ENCODE assay signal across 8 cellular contexts in genomic region chr2:226797989-226798421, GRCh38. TPM values are rescaled to one million over a fixed set of nuclear protein-coding genes. Genes with fewer than 3 reads are reported as not detected.
DNase-seq lines count a peak whose midpoint lies in the region; ATAC-seq and TF ChIP-seq lines count a peak whose summit lies in the region.

No MANE protein-coding gene starts in this region.

- H3K27ac Mint-ChIP-seq in naive B cell, result peak overlapping the region in 1 of 6 donors; percentile 74

- DNase-seq in A673 (ENCODE audit: low spot score), result peak; percentile 37
- DNase-seq in naive B cell, result no peak
- no peak for DNase-seq in GM20000 (ENCODE audit: low spot score)
- no peak for DNase-seq in epidermal melanocyte (ENCODE audit: insufficient read length, low spot score)
- no peak for DNase-seq in dedifferentiated amniotic fluid mesenchymal stem cell (ENCODE audit: extremely low spot score)

- H3K79me2 ChIP-seq in KMS-11 (ENCODE audit: insufficient read depth, low read depth), result peaks cover 54% of the 10 kb centered on the region

- ATAC-seq in naive B cell (ENCODE audit: low read depth in 2 of 2), result no peak
- no peak for ATAC-seq in GM19463 (IDR thresholded peaks at IDR 0.05; ENCODE audit: unreplicated experiment)

- no peak for TF ChIP-seq CTCF in A673 (conservative IDR thresholded peaks at IDR 0.05; ENCODE audit: low read depth, low read length)
- no peak for TF ChIP-seq CTCF in KMS-11 (conservative IDR thresholded peaks at IDR 0.05; ENCODE audit: low read depth, low read length)
- TF ChIP-seq CTCF in GM20000 (IDR thresholded peaks at IDR 0.05; ENCODE audit: extremely low read depth, missing control alignments), result no peak

- peak overlapping the region; percentile 69; the same call in 1 of the 2 replicates for H3K9ac ChIP-seq in KMS-11

- POLR2A ChIA-PET in A673 (lab: Charles Lee; ENCODE audit: low non-redundant PET), result no interaction called here

- H3K4me2 ChIP-seq in KMS-11, result peak overlapping the region; percentile 76

- BruUV-seq in A673 (replicated peaks; lab: Mats Ljungman, UMichigan), result no TSS peak

- peaks cover 35 to 56% (median 48%) of the 10 kb centered on the region in 3 donors for H3K4me1 Mint-ChIP-seq in naive B cell

- H3K27ac ChIP-seq in A673 (ENCODE audit: low read depth, low read length, poor library complexity, severe bottlenecking), result peak overlapping the region; percentile 88
- H3K27ac ChIP-seq in KMS-11, result peak overlapping the region; percentile 65; the same call in 1 of the 2 replicates
- no peak overlapping the region for H3K27ac ChIP-seq in ectodermal cell (ENCODE audit: insufficient read depth, low read depth, low read length, poor library complexity, severe bottlenecking)

- intact Hi-C loops in A673 (cut with micrococcal nuclease; ENCODE audit: unreplicated experiment), result loop anchor here (1.0 to 5.0 kb wide), 7 partner anchors 366 to 1128 kb away; no protein-coding TSS in a partner anchor

- H3K4me3 ChIP-seq in A673 (ENCODE audit: low read depth, low read length, poor library complexity, severe bottlenecking), result peak overlapping the region; percentile 91
- H3K4me3 ChIP-seq in KMS-11 (IDR thresholded peaks at IDR 0.05; ENCODE audit: insufficient read depth, low read depth, low read length), result no peak overlapping the region
- peak overlapping the region; percentile 92 for H3K4me3 ChIP-seq in ectodermal cell (ENCODE audit: insufficient read depth, low read depth, low read length)

- no peaks in the 10 kb centered on the region for H3K9me3 Mint-ChIP-seq in naive B cell

- H3K36me3 ChIP-seq in A673 (ENCODE audit: insufficient read depth, low read length, poor library complexity, severe bottlenecking), result peaks cover 28% of the 10 kb centered on the region
- no peaks in the 10 kb centered on the region for H3K36me3 ChIP-seq in KMS-11 (ENCODE audit: insufficient read depth)
- peaks cover 14% of the 10 kb centered on the region for H3K36me3 ChIP-seq in ectodermal cell (ENCODE audit: control insufficient read depth, insufficient read depth, low read length)

- 73 to 76% methylated on average over 23 of the region's 23 CpGs for WGBS in ectodermal cell, 2 experiments

- peak overlapping the region; percentile 77 to 97 (median 94) for H3K4me3 Mint-ChIP-seq in naive B cell

- peaks cover 0 to 4% (median 0%) of the 10 kb centered on the region in 3 donors for H3K27me3 Mint-ChIP-seq in naive B cell

- H2AFZ ChIP-seq in KMS-11 (ENCODE audit: low read depth), result peak overlapping the region; percentile 68; the same call in 1 of the 2 replicates

- H3K4me1 ChIP-seq in A673 (ENCODE audit: insufficient read depth, low read length, poor library complexity, severe bottlenecking) (peaks cover 39% of the 10 kb centered on the region), KMS-11 (ENCODE audit: low read depth, poor library complexity, severe bottlenecking) (peaks cover 50% of the 10 kb centered on the region), ectodermal cell (ENCODE audit: control insufficient read depth, insufficient read depth, low read length) (peaks cover 19% of the 10 kb centered on the region)

- H3K36me3 Mint-ChIP-seq in naive B cell, result no peaks in the 10 kb centered on the region

- H3K9me3 ChIP-seq in A673 (ENCODE audit: low read depth, low read length, poor library complexity, severe bottlenecking) (no peaks in the 10 kb centered on the region), ectodermal cell (ENCODE audit: control insufficient read depth, low read length) (no peaks in the 10 kb centered on the region)

- H3K27me3 ChIP-seq in A673 (replicated peaks; ENCODE audit: insufficient read depth, low read depth, low read length, poor library complexity), result no peaks in the 10 kb centered on the region
- no peaks in the 10 kb centered on the region for H3K27me3 ChIP-seq in KMS-11 (ENCODE audit: insufficient read depth, low read depth)
- no peaks in the 10 kb centered on the region for H3K27me3 ChIP-seq in ectodermal cell (ENCODE audit: control insufficient read depth, insufficient read depth, low read length, poor library complexity, severe bottlenecking)

- CTCF ChIA-PET in A673 (lab: Charles Lee), result interaction anchor here (0.8 to 1.1 kb wide), 2 partner anchors 472 to 1004 kb away, joined by 4 read pairs; no protein-coding TSS in a partner anchor

- no peaks in the 10 kb centered on the region for H4K20me1 ChIP-seq in KMS-11 (ENCODE audit: insufficient read depth)

RNA-seq across cellular contexts. Expression of gene IRS1, which starts 1.6 kb away (rescaled TPM):
- total RNA-seq in A673 (2021), result 27.9 and 29.3 TPM in 2 replicates
- 24.0 TPM for polyA plus RNA-seq in ectodermal cell (2013, experiment 1 of 4)
- polyA plus RNA-seq in ectodermal cell (2013, experiment 2 of 4), result 18.5 TPM
- polyA plus RNA-seq in ectodermal cell (2013, experiment 3 of 4), result 16.4 TPM
- 18.7 TPM for polyA plus RNA-seq in ectodermal cell (2013, experiment 4 of 4)
- polyA plus RNA-seq in naive B cell (ENCODE audit: low read depth in 6 of 6), result 1 to 10 TPM in 1 of 6 donors, under 1 TPM in 5; 0.43 to 2.7 (median 0.73) TPM

RNA-seq across cellular contexts. Expression of gene RHBDD1, which starts 37.8 kb away (rescaled TPM):
- 28.0 and 35.4 TPM in 2 replicates for total RNA-seq in A673 (2021)
- polyA plus RNA-seq in ectodermal cell (2013, experiment 1 of 4), result 28.2 TPM
- 33.1 TPM for polyA plus RNA-seq in ectodermal cell (2013, experiment 2 of 4)
- polyA plus RNA-seq in ectodermal cell (2013, experiment 3 of 4), result 18.6 TPM
- 25.1 TPM for polyA plus RNA-seq in ectodermal cell (2013, experiment 4 of 4)
- polyA plus RNA-seq in naive B cell (ENCODE audit: low read depth in 6 of 6), result 10 to 100 TPM; 30.6 to 63.5 (median 49.6) TPM
